8 cellular contexts compared by ENCODE assay signal in the genomic region with DNA sequence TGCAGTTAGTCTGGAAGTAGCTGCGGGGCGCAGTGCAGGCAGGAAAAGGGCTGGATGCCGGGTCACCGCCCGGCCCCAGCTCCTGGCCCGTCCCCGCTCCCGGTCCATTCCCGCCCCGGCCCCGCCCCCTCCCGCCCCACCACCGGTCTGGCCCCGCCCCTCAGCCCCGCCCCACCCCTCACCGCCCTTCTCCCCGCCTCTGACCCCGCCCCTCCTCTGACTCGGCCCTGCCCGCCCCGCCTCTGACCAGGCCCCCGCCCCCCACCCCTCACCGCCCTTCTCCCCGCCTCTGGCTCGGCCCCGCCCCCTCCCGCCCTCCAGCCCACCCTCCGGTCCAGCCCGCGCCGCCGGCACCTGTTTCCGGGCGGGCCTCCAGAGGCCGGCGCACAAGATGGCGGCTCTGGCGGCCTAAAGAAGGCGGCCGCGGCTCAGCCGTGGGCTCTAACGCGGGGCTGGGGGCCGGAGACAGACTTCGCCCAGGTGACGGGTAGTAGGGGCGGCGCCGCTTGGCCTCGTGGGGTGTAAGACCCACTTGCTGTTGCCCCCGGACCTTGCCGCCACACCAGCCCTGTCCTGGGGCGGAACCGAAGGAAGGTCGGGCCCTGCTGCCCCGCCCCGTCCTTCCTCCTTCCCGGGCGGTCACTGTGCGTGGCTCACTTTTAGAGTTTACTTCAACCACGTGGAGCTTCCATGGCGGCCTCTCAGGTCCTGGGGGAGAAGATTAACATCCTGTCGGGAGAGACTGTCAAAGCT. TPM values are rescaled to one million over a fixed set of nuclear protein-coding genes. Genes with fewer than 3 reads are reported as not detected.
DNase-seq lines count a peak whose midpoint lies in the region; ATAC-seq, FAIRE-seq and TF ChIP-seq lines count a peak whose summit lies in the region.

A gene with protein sequence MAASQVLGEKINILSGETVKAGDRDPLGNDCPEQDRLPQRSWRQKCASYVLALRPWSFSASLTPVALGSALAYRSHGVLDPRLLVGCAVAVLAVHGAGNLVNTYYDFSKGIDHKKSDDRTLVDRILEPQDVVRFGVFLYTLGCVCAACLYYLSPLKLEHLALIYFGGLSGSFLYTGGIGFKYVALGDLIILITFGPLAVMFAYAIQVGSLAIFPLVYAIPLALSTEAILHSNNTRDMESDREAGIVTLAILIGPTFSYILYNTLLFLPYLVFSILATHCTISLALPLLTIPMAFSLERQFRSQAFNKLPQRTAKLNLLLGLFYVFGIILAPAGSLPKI (plus strand): TSS at position 357 of the 753 bp plus-strand sequence. CDS start 334 bp downstream, at position 691.

- H3K27me3 ChIP-seq in mononuclear cell (ENCODE audit: insufficient read depth, low read length), result no peaks in the 10 kb centered on the region

- CTCF ChIA-PET in OCI-LY7 (lab: Charles Lee; ENCODE audit: unreplicated experiment), result interaction anchor here (0.6 kb wide), 1 partner anchor 112 kb away, joined by 3 read pairs; no protein-coding TSS in a partner anchor

- DNase-seq in D341Med (ENCODE audit: low spot score) (peak; percentile 97), HTR-8/SVneo (ENCODE audit: insufficient read length, low spot score) (peak; percentile 75), OCI-LY7 (ENCODE audit: low spot score) (peak; percentile 91), epidermal melanocyte (ENCODE audit: insufficient read length, low spot score) (peak; percentile 74)
- peak; percentile 91 for DNase-seq in activated CD8-positive, alpha-beta memory T cell treated with anti-CD3 and anti-CD28 coated beads, Interleukin-2, amount 50 U/mL, for 48 hours
- DNase-seq in stimulated activated CD8-positive, alpha-beta memory T cell treated with anti-CD3 and anti-CD28 coated beads, Interleukin-2, amount 100 ng/mL, for 48 hours (ENCODE audit: low read depth in 2 of 2), result peak; percentile 74 to 80

- peaks cover 45% of the 10 kb centered on the region for H3K79me2 ChIP-seq in OCI-LY7 (ENCODE audit: insufficient read depth, low read depth, low read length)

- peak within 1 kb of the TSS; percentile 63 for H3K27ac ChIP-seq in OCI-LY7 (ENCODE audit: low read depth, low read length, poor library complexity, severe bottlenecking)

- TF ChIP-seq CTCF in OCI-LY7 (conservative IDR thresholded peaks at IDR 0.05; ENCODE audit: low read length), result no peak

- no peaks in the 10 kb centered on the region for H3K9me3 ChIP-seq in OCI-LY7 (ENCODE audit: low read length)
- H3K9me3 ChIP-seq in mononuclear cell (ENCODE audit: low read depth, low read length), result no peaks in the 10 kb centered on the region

- H3K9me2 ChIP-seq in OCI-LY7 (ENCODE audit: insufficient read depth, low read length), result no peaks in the 10 kb centered on the region

- POLR2A ChIA-PET in OCI-LY7 (lab: Charles Lee), result interaction anchor here (0.7 to 3.5 kb wide), 3 partner anchors 8 to 21 kb away, joined by 5 to 10 read pairs (median 9); a partner anchor contains a TSS

- H2AFZ ChIP-seq in OCI-LY7 (ENCODE audit: low read length), result peak within 1 kb of the TSS; percentile 78

- no peaks in the 10 kb centered on the region for H4K20me1 ChIP-seq in OCI-LY7 (ENCODE audit: insufficient read depth, low read length)

- no peak for FAIRE-seq in HTR-8/SVneo (lab: Jason Lieb, UNC)

- BruUV-seq in OCI-LY7 (replicated peaks; lab: Mats Ljungman, UMichigan), result no TSS peak

- H3K4me1 ChIP-seq in OCI-LY7 (ENCODE audit: insufficient read depth, low read length, poor library complexity, severe bottlenecking) (peaks cover 23% of the 10 kb centered on the region), mononuclear cell (ENCODE audit: insufficient read depth, low read length) (peaks cover 32% of the 10 kb centered on the region)

- intact Hi-C loops in OCI-LY7 (cut with micrococcal nuclease; ENCODE audit: unreplicated experiment), result no loop called here

- H3K36me3 ChIP-seq in OCI-LY7 (ENCODE audit: insufficient read depth, low read length), result peaks cover 28% of the 10 kb centered on the region

- H3K4me2 ChIP-seq in OCI-LY7 (ENCODE audit: low read length), result peak within 1 kb of the TSS; percentile 94

- peak within 1 kb of the TSS; percentile 98 for H3K4me3 ChIP-seq in OCI-LY7 (ENCODE audit: low read depth, low read length, poor library complexity, severe bottlenecking)
- H3K4me3 ChIP-seq in mononuclear cell (ENCODE audit: low read length), result peak within 1 kb of the TSS; percentile 81

- ATAC-seq in GM21381 (IDR thresholded peaks at IDR 0.05; ENCODE audit: unreplicated experiment), result peak; percentile 83

RNA-seq across cellular contexts. Expression of the gene that starts here (rescaled TPM):
- total RNA-seq in OCI-LY7 (2014; rRNA removed; shearing (Covaris generic)), result 22.4 and 22.7 TPM in 2 replicates
- total RNA-seq in OCI-LY7 (2022) (27.9 and 28.9 TPM in 2 replicates), mononuclear cell (11.1 TPM)

Comparison
In these comparisons a context has a peak if more than half of its experiments do, and no peak if none do; other contexts are left out.
1. Peak in every context shown above with its lines: DNase-seq, ATAC-seq, H3K4me3 ChIP-seq and H3K27ac ChIP-seq.